Comparison of ENCODE assay signal across 8 cellular contexts in the genomic region with DNA sequence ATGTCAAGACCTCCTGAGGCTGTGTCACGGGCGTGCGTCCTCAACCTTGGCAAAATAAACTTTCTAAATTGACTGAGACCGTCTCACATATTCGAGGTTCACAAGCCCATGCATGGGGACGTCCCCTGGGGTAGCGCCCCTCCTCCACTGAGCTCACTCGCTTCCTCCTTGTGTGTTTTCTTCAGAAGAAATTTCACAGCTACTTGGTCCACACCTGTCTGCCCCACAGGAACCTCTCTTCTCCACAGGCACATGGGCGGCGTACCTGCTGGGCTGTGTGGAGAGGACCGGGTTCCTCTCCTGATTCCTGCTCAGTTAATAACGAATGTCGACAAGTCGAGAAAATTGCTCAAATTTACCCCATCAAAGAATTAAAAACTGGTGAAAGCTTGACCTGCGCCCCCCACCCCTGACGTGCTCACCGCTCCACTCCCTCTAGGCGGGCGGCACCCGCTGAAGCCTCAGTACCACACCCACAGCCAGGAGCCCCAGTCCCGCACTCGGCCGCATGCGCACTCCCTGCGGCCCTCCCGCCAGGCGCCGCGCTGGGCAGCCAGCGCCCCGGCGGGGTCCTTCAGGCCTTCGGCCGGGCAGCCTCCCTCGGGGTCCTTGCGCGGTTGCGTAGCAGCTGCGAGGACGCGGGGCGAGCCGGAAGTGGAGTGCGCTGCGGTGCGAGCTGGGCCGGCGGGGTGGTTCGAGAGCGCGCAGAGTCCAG. TPM values are rescaled to one million over a fixed set of nuclear protein-coding genes. Genes with fewer than 3 reads are reported as not detected.
DNase-seq lines count a peak whose midpoint lies in the region; ATAC-seq, FAIRE-seq and TF ChIP-seq lines count a peak whose summit lies in the region.
"Not testable (repeated sequence)": the region's sequence is repeated elsewhere in the genome, so short reads cannot be mapped to it uniquely, and the experiment has no call there.

A gene (plus strand): TSS at position 651 of the 715 bp plus-strand sequence. CDS start 1,341 bp downstream, outside the sequence.

- intact Hi-C loops in left lung (cut with DNase I); aorta (cut with DNase I): not testable (repeated sequence)

- peak within 1 kb of the TSS; percentile 55 for H3K4me3 ChIP-seq in effector memory CD4-positive, alpha-beta T cell (ENCODE audit: insufficient read depth, low read depth, low read length, poor library complexity, severe bottlenecking)
- H3K4me3 ChIP-seq in left lung (peak within 1 kb of the TSS; percentile 36 to 51), small intestine (ENCODE audit: low read depth in 1 of 2, low read length in 2 of 2) (peak within 1 kb of the TSS in 1 of 2 donors; percentile 44), aorta (ENCODE audit: low read length in 2 of 2) (peak within 1 kb of the TSS in 1 of 2 donors; percentile 51)

- WGBS in small intestine, 3 donors: 0 to 3% (median 0%) methylated on average over 9 to 36 of the region's 51 CpGs
- WGBS in aorta, 2 donors: 0 to 1% methylated on average over 21 to 45 of the region's 51 CpGs

- H3K27me3 ChIP-seq in effector memory CD4-positive, alpha-beta T cell (replicated peaks; ENCODE audit: control insufficient read depth, insufficient read depth, low read length, poor library complexity, severe bottlenecking); left lung; small intestine (ENCODE audit: control insufficient read depth in 2 of 2, insufficient read depth in 2 of 2, low read length in 2 of 2); aorta (ENCODE audit: control insufficient read depth in 1 of 2, insufficient read depth in 2 of 2, low read length in 1 of 2): not testable (repeated sequence)

- not testable (repeated sequence) for FAIRE-seq in small intestine (lab: Jason Lieb, UNC)

- peak within 1 kb of the TSS; percentile 37 for H3K27ac ChIP-seq in effector memory CD4-positive, alpha-beta T cell (ENCODE audit: insufficient read depth, low read length, poor library complexity, severe bottlenecking)
- peak within 1 kb of the TSS in 1 of 2 donors; percentile 18 for H3K27ac ChIP-seq in left lung
- H3K27ac ChIP-seq in small intestine (ENCODE audit: low read depth in 1 of 2, low read length in 1 of 2); aorta (ENCODE audit: low read depth in 1 of 2, low read length in 2 of 2): not testable (repeated sequence)

- H3K9me3 ChIP-seq in effector memory CD4-positive, alpha-beta T cell (ENCODE audit: control insufficient read depth, low read length); left lung; small intestine (ENCODE audit: control insufficient read depth, low read depth); aorta (ENCODE audit: control insufficient read depth, low read length): not testable (repeated sequence)

- not testable (repeated sequence) for H3K36me3 ChIP-seq in effector memory CD4-positive, alpha-beta T cell (ENCODE audit: control insufficient read depth, insufficient read depth, low read length); small intestine (ENCODE audit: control insufficient read depth in 2 of 2, insufficient read depth in 2 of 2, low read length in 2 of 2); aorta (ENCODE audit: control insufficient read depth in 1 of 2, insufficient read depth in 2 of 2, low read length in 1 of 2)
- H3K36me3 ChIP-seq in left lung: peaks cover 0 to 12% of the 10 kb centered on the region in 2 donors

- ATAC-seq in GM18508 (IDR thresholded peaks at IDR 0.05; ENCODE audit: insufficient read depth, unreplicated experiment) (peak; percentile 88), HG02798 (IDR thresholded peaks at IDR 0.05; ENCODE audit: poor library complexity, unreplicated experiment) (peak; percentile 98), left lung (peak; percentile 100), aorta (ENCODE audit: low FRiP score) (peak; percentile 99)

- not testable (repeated sequence) for H3K4me1 ChIP-seq in effector memory CD4-positive, alpha-beta T cell (ENCODE audit: control insufficient read depth, insufficient read depth, low read length, poor library complexity, severe bottlenecking); left lung; small intestine (ENCODE audit: control insufficient read depth in 2 of 2, insufficient read depth in 1 of 2, low read depth in 1 of 2, low read length in 1 of 2); aorta (ENCODE audit: control insufficient read depth in 1 of 2, insufficient read depth in 2 of 2, low read length in 2 of 2)

- peak in 1 of 2 donors; percentile 12 for TF ChIP-seq CTCF in left lung (IDR thresholded peaks at IDR 0.05)

- DNase-seq in NAMALWA (ENCODE audit: low spot score) (peak; percentile 87), left lung (peak; percentile 89 to 97), small intestine (peak; percentile 87), aorta (peak; percentile 89 to 95)
- DNase-seq in activated CD8-positive, alpha-beta memory T cell treated with anti-CD3 and anti-CD28 coated beads, Interleukin-2, amount 50 U/mL, for 24 hours (ENCODE audit: extremely low read depth): peak; percentile 61
- peak; percentile 75 to 83 (median 80) for DNase-seq in effector memory CD4-positive, alpha-beta T cell

RNA-seq across cellular contexts. Expression of the gene that starts here (rescaled TPM):
- total RNA-seq in left lung (10 to 100 TPM; 15.7 to 20.0 TPM), aorta (10 to 100 TPM; 16.1 to 27.9 TPM)
- polyA plus RNA-seq in small intestine (10 to 100 TPM in 1 of 3 donors, 1 to 10 TPM in 2; 3.5 to 10.1 (median 6.5) TPM), aorta (10 to 100 TPM in 1 of 2 donors, 1 to 10 TPM in 1; 8.9 to 27.8 TPM)
